Comparison of ENCODE assay signal across 8 cellular contexts in the genomic region with DNA sequence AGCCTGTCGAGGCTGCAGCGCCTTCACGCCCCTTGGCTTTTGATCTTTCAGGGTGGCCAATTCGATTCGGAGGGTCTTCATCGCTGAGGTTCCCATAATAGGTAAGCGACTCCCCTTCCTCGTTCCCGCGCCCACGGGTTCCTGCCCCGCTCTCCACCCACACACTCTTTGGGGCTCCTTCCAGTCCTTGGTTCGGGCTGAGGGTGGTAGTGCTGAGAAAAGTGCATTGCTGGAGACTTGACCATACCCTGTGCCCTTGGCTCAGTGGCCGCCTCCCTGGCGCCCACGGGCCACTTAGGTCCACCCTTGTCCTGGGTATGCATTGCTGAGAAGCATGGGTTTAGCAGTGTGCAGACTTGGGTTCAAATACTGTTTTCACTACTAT. TPM values are rescaled to one million over a fixed set of nuclear protein-coding genes. Genes with fewer than 3 reads are reported as not detected.
DNase-seq lines count a peak whose midpoint lies in the region; ATAC-seq, FAIRE-seq and TF ChIP-seq lines count a peak whose summit lies in the region.

No MANE protein-coding gene starts in this region.

- H3K4me3 ChIP-seq in Panc1 (ENCODE audit: low read depth in 2 of 2, low read length in 2 of 2) (peak overlapping the region; percentile 90 to 92), epithelial cell of proximal tubule (ENCODE audit: low read depth, low read length) (peak overlapping the region; percentile 83), neutrophil (ENCODE audit: low read depth in 1 of 2, low read length in 1 of 2) (peak overlapping the region; percentile 81 to 82)

- H3K4me1 ChIP-seq in Panc1 (ENCODE audit: control insufficient read depth, insufficient read depth, low read length) (0 out of 2 replicates have a peak, but pooled peaks cover 2% of the 10 kb centered on the region), neutrophil (ENCODE audit: control insufficient read depth in 1 of 2, insufficient read depth in 1 of 2, low read depth in 1 of 2, low read length in 1 of 2) (peaks cover 15 to 19% of the 10 kb centered on the region in 2 experiments)

- in situ Hi-C loops in Panc1 (cut with HindIII; ENCODE audit: low pct_unique_long_range_greater_than_20kb, low sequenced_read_pairs) = no loop called here

- H3K9me3 ChIP-seq in Panc1 (ENCODE audit: control insufficient read depth, insufficient read depth, low read depth, low read length) (no peaks in the 10 kb centered on the region), neutrophil (no peaks in the 10 kb centered on the region)

- ATAC-seq in Panc1 (peak; percentile 59), HG02763 (IDR thresholded peaks at IDR 0.05; ENCODE audit: unreplicated experiment) (no peak), HG02610 (IDR thresholded peaks at IDR 0.05; ENCODE audit: unreplicated experiment) (no peak), GM18517 (IDR thresholded peaks at IDR 0.05; ENCODE audit: unreplicated experiment) (no peak)

- peak; percentile 76 for FAIRE-seq in GM19239 (lab: Jason Lieb, UNC)

- peak overlapping the region; percentile 81 for H3K27ac ChIP-seq in Panc1 (ENCODE audit: low read length)
- peak overlapping the region; percentile 76 for H3K27ac ChIP-seq in neutrophil

- intact Hi-C loops in Panc1 (cut with micrococcal nuclease; ENCODE audit: unreplicated experiment) = loop anchor here (10.0 kb wide), 1 partner anchor 52 kb away; no protein-coding TSS in a partner anchor

- no peaks in the 10 kb centered on the region for H3K27me3 ChIP-seq in Panc1 (ENCODE audit: control insufficient read depth, insufficient read depth, low read length)
- H3K27me3 ChIP-seq in neutrophil = no peaks in the 10 kb centered on the region

- DNase-seq in GM19239 (ENCODE audit: insufficient read length, low spot score) (no peak), Panc1 (ENCODE audit: low read depth, low spot score) (no peak), epithelial cell of proximal tubule (ENCODE audit: low read depth) (no peak), NCI-H69 (lab: John Stamatoyannopoulos, UW) (no peak)

- H3K36me3 ChIP-seq in Panc1 (ENCODE audit: control insufficient read depth, insufficient read depth, low read length) = no peaks in the 10 kb centered on the region; the same call in 1 of the 2 replicates
- H3K36me3 ChIP-seq in neutrophil = peaks cover 71% of the 10 kb centered on the region

- POLR2A ChIA-PET in Panc1 (lab: Charles Lee) = interaction anchor here (0.6 kb wide), 1 partner anchor 116 kb away, joined by 3 read pairs; no protein-coding TSS in a partner anchor

- BruUV-seq in Panc1 (replicated peaks; lab: Mats Ljungman, UMichigan) = no TSS peak

- CTCF ChIA-PET in Panc1 (lab: Charles Lee) = interaction anchor here (0.8 kb wide), 1 partner anchor 12 kb away, joined by 5 read pairs; no protein-coding TSS in a partner anchor

- TF ChIP-seq CTCF in Panc1 (IDR thresholded peaks at IDR 0.05) (no peak), epithelial cell of proximal tubule (conservative IDR thresholded peaks at IDR 0.05; ENCODE audit: low read depth, low read length) (no peak), neutrophil (IDR thresholded peaks at IDR 0.05) (no peak)

RNA-seq across cellular contexts. Expression of gene POLR2C, which starts 0.5 kb away (rescaled TPM):
- total RNA-seq in Panc1 (2021; ENCODE audit: unreplicated experiment) = 53.9 TPM
- polyA plus RNA-seq in Panc1 (2012; ENCODE audit: insufficient read length) = 89.5 TPM
- 64.5 and 140 TPM in 2 replicates for total RNA-seq in epithelial cell of proximal tubule

RNA-seq across cellular contexts. Expression of gene COQ9, which starts 15.7 kb away (rescaled TPM):
- total RNA-seq in Panc1 (2021; ENCODE audit: unreplicated experiment) (48.5 TPM), epithelial cell of proximal tubule (40.0 and 45.4 TPM in 2 replicates)
- 52.7 TPM for polyA plus RNA-seq in Panc1 (2012; ENCODE audit: insufficient read length)

RNA-seq across cellular contexts. Expression of gene CIAPIN1, which starts 15.8 kb away (rescaled TPM):
- total RNA-seq in Panc1 (2021; ENCODE audit: unreplicated experiment) (64.0 TPM), epithelial cell of proximal tubule (69.1 and 75.6 TPM in 2 replicates)
- polyA plus RNA-seq in Panc1 (2012; ENCODE audit: insufficient read length) = 65.3 TPM

RNA-seq across cellular contexts. Expression of gene DOK4, which starts 23.3 kb away (rescaled TPM):
- total RNA-seq in Panc1 (2021; ENCODE audit: unreplicated experiment) (6.8 TPM), epithelial cell of proximal tubule (35.3 and 39.5 TPM in 2 replicates)
- 11.1 TPM for polyA plus RNA-seq in Panc1 (2012; ENCODE audit: insufficient read length)

RNA-seq across cellular contexts. Expression of gene CCL17, which starts 58.4 kb away (rescaled TPM):
- total RNA-seq in Panc1 (2021; ENCODE audit: unreplicated experiment) = not detected
- not detected for polyA plus RNA-seq in Panc1 (2012; ENCODE audit: insufficient read length)
- not detected in 2 replicates for total RNA-seq in epithelial cell of proximal tubule
